Comparison of ENCODE assay signal across 12 cellular contexts in genomic region chr2:31136732-31137131, GRCh38. TPM values are rescaled to one million over a fixed set of nuclear protein-coding genes. Genes with fewer than 3 reads are reported as not detected.
DNase-seq lines count a peak whose midpoint lies in the region; TF ChIP-seq lines count a peak whose summit lies in the region.
"Had no signal": no experiment of that assay in that cellular context is flagged by ENCODE, and none has a peak within 500 bp of the region (broad histone marks: within the 10 kb centered on the region; RNA-seq: fewer than 3 reads in every experiment).

No MANE protein-coding gene starts in this region.

- H3K27ac ChIP-seq in osteoblast (ENCODE audit: low read depth, low read length), result no peak overlapping the region
- H3K27ac ChIP-seq: 22Rv1 had no signal

- H3K4me3 ChIP-seq in epithelial cell of esophagus (ENCODE audit: low read length) (peak overlapping the region; percentile 42), osteoblast (ENCODE audit: insufficient read depth, low read length) (no peak overlapping the region), lower leg skin (ENCODE audit: low read depth, poor library complexity, severe bottlenecking) (no peak overlapping the region)

- TF ChIP-seq CTCF in epithelial cell of esophagus (IDR thresholded peaks at IDR 0.05; ENCODE audit: insufficient read depth, low read depth, low read length, missing control alignments) (no peak), osteoblast (IDR thresholded peaks at IDR 0.05; ENCODE audit: extremely low read depth, low read depth, low read length) (no peak), lower leg skin (IDR thresholded peaks at IDR 0.05) (no peak)

- no peaks in the 10 kb centered on the region for H3K9me3 ChIP-seq in osteoblast (ENCODE audit: low read depth, low read length)
- H3K9me3 ChIP-seq: body of pancreas had no signal

- intact Hi-C loops in lower leg skin (cut with DNase I; ENCODE audit: low total_unique reads), result no loop called here

- peak; percentile 38 for DNase-seq in DMS 273 (lab: John Stamatoyannopoulos, UW; ENCODE audit: unreplicated experiment)
- no peak for DNase-seq in DMS 273 treated with DMSO at 0.1 percent for 48 hours (lab: John Stamatoyannopoulos, UW)
- peak; percentile 9 for DNase-seq in NCI-H69 (lab: John Stamatoyannopoulos, UW)
- peak; percentile 4 for DNase-seq in epithelial cell of esophagus (ENCODE audit: low read depth)
- peak; percentile 79 for DNase-seq in osteoblast (ENCODE audit: insufficient read length, low spot score, missing footprints)
- DNase-seq in G401 (ENCODE audit: low spot score), result no peak
- no peak for DNase-seq in lower leg skin (ENCODE audit: low spot score in 2 of 2)
- DNase-seq in medulla oblongata (ENCODE audit: extremely low spot score), result no peak
- DNase-seq: activated CD4-positive, alpha-beta T cell treated with anti-CD3 and anti-CD28 coated beads for 48 hours; NCI-H1105 treated with DMSO at 0.1 percent for 48 hours had no signal

- H2AFZ ChIP-seq in osteoblast (ENCODE audit: low read length), result no peak overlapping the region

- WGBS in lower leg skin, 2 donors, result 42 to 44% methylated on average over 10 of the region's 10 CpGs

- H3K36me3 ChIP-seq in osteoblast (ENCODE audit: insufficient read depth, low read length), result no peaks in the 10 kb centered on the region

- H3K79me2 ChIP-seq in osteoblast (ENCODE audit: insufficient read depth, low read length), result no peaks in the 10 kb centered on the region

- H3K27me3 ChIP-seq in osteoblast (ENCODE audit: insufficient read depth, low read length), result peaks cover 49% of the 10 kb centered on the region

- H3K4me2 ChIP-seq in osteoblast (ENCODE audit: insufficient read depth, low read length), result no peak overlapping the region

- H4K20me1 ChIP-seq in osteoblast (ENCODE audit: insufficient read depth, low read length), result no peaks in the 10 kb centered on the region

- TF ChIP-seq POLR2A in lower leg skin (IDR thresholded peaks at IDR 0.05), result no peak

- in situ Hi-C loops in G401 (cut with HindIII; ENCODE audit: low sequenced_read_pairs), result no loop called here

- H3K4me1 ChIP-seq in osteoblast (ENCODE audit: insufficient read depth, low read length), result no peaks in the 10 kb centered on the region

RNA-seq across cellular contexts. Expression of gene GALNT14, which starts 1.5 kb away (rescaled TPM):
- total RNA-seq in osteoblast (not detected in 2 replicates), lower leg skin (1 to 10 TPM; 2.5 to 6.2 (median 4.0) TPM)
- total RNA-seq in G401 (2014; rRNA removed; shearing (Covaris generic)), result 0.43 TPM in 1 of 2 replicates, not detected in the other

Comparison
In these comparisons a context has a peak if more than half of its experiments do, and no peak if none do; other contexts are left out.
1. DNase-seq: peak in DMS 273 (single experiment), NCI-H69 (single experiment), epithelial cell of esophagus (single experiment) and osteoblast (single experiment); none in DMS 273 treated with DMSO at 0.1 percent for 48 hours (single experiment), G401 (single experiment), lower leg skin (0 of 2) and medulla oblongata (single experiment).